In genomic region chr9:137162505-137163100, GRCh38 we compare ENCODE assay signal across 12 cellular contexts. TPM values are rescaled to one million over a fixed set of nuclear protein-coding genes. Genes with fewer than 3 reads are reported as not detected.
DNase-seq lines count a peak whose midpoint lies in the region; ATAC-seq and TF ChIP-seq lines count a peak whose summit lies in the region.
"Had no signal": no experiment of that assay in that cellular context is flagged by ENCODE, and none has a peak within 500 bp of the region (broad histone marks: within the 10 kb centered on the region; RNA-seq: fewer than 3 reads in every experiment).

No MANE protein-coding gene starts in this region.

- H3K4me1 ChIP-seq in colonic mucosa (peaks cover 18% of the 10 kb centered on the region), left lung (peaks cover 6 to 19% of the 10 kb centered on the region in 2 donors), upper lobe of left lung (peaks cover 17 to 38% (median 24%) of the 10 kb centered on the region in 4 donors)

- peak; percentile 34 for DNase-seq in activated T-cell treated with anti-CD3 and anti-CD28 coated beads, Interleukin-2, amount 50 U/mL, for 1 hour
- no peak for DNase-seq in activated T-cell treated with anti-CD3 and anti-CD28 coated beads, Interleukin-2, amount 50 U/mL, for 24 hours
- DNase-seq in colonic mucosa (peak; percentile 63), left lung (no peak), upper lobe of left lung (peak; percentile 38 to 86), osteocyte (ENCODE audit: extremely low spot score, unreplicated experiment) (no peak)
- DNase-seq: NCI-H187, ovary had no signal

- peaks cover 83% of the 10 kb centered on the region for H3K27me3 Mint-ChIP-seq in activated T-cell treated with anti-CD3 and anti-CD28 coated beads, Interleukin-2, amount 50 U/mL, for 24 hours
- peaks cover 26% of the 10 kb centered on the region for H3K27me3 Mint-ChIP-seq in osteocyte (ENCODE audit: unreplicated experiment)

- H3K27me3 ChIP-seq in colonic mucosa (peaks cover 82% of the 10 kb centered on the region), left lung (peaks cover 86 to 100% of the 10 kb centered on the region in 2 donors), upper lobe of left lung (peaks cover 2 to 97% (median 71%) of the 10 kb centered on the region in 4 donors)

- no peaks in the 10 kb centered on the region for H3K36me3 Mint-ChIP-seq in activated T-cell treated with anti-CD3 and anti-CD28 coated beads, Interleukin-2, amount 50 U/mL, for 24 hours (ENCODE audit: low read depth)
- H3K36me3 Mint-ChIP-seq in osteocyte (ENCODE audit: unreplicated experiment) = no peaks in the 10 kb centered on the region

- WGBS in upper lobe of left lung, 2 donors = 0 to 2% methylated on average over 1 to 30 of the region's 52 CpGs

- H3K27ac Mint-ChIP-seq in activated T-cell treated with anti-CD3 and anti-CD28 coated beads, Interleukin-2, amount 50 U/mL, for 24 hours = no peak overlapping the region
- no peak overlapping the region for H3K27ac Mint-ChIP-seq in osteocyte (ENCODE audit: unreplicated experiment)
- H3K27ac Mint-ChIP-seq: T-helper 1 cell treated with Interleukin-12 subunit alpha and Interleukin-12 subunit beta and Interleukin-4 antibody, amounts not matched to agents 30 μg/mL and 1 μg/mL, for 36 hours had no signal

- TF ChIP-seq CTCF in colonic mucosa (IDR thresholded peaks at IDR 0.05) (no peak), left lung (IDR thresholded peaks at IDR 0.05) (no peak), upper lobe of left lung (IDR thresholded peaks at IDR 0.05) (peak in 3 of 6 experiments; percentile 14 to 16 (median 15)), osteocyte (IDR thresholded peaks at IDR 0.05) (no peak)

- H3K9me3 Mint-ChIP-seq in activated T-cell treated with anti-CD3 and anti-CD28 coated beads, Interleukin-2, amount 50 U/mL, for 24 hours = no peaks in the 10 kb centered on the region
- no peaks in the 10 kb centered on the region for H3K9me3 Mint-ChIP-seq in osteocyte (ENCODE audit: unreplicated experiment)
- H3K9me3 Mint-ChIP-seq: T-helper 1 cell treated with Interleukin-12 subunit alpha and Interleukin-12 subunit beta and Interleukin-4 antibody, amounts not matched to agents 30 μg/mL and 1 μg/mL, for 36 hours had no signal

- no peak overlapping the region for H3K4me3 Mint-ChIP-seq in activated T-cell treated with anti-CD3 and anti-CD28 coated beads, Interleukin-2, amount 50 U/mL, for 24 hours
- H3K4me3 Mint-ChIP-seq in osteocyte (ENCODE audit: unreplicated experiment) = no peak overlapping the region
- H3K4me3 Mint-ChIP-seq: T-helper 1 cell treated with Interleukin-12 subunit alpha and Interleukin-12 subunit beta and Interleukin-4 antibody, amounts not matched to agents 30 μg/mL and 1 μg/mL, for 36 hours had no signal

- TF ChIP-seq EP300 in upper lobe of left lung (IDR thresholded peaks at IDR 0.05) = no peak

- H3K36me3 ChIP-seq in colonic mucosa = no peaks in the 10 kb centered on the region
- H3K36me3 ChIP-seq in left lung = no peaks in the 10 kb centered on the region
- H3K36me3 ChIP-seq in upper lobe of left lung = no peaks in the 10 kb centered on the region
- H3K36me3 ChIP-seq: ovary had no signal

- H3K4me3 ChIP-seq in colonic mucosa = no peak overlapping the region
- peak overlapping the region; percentile 11 to 36 for H3K4me3 ChIP-seq in left lung
- peak overlapping the region in 3 of 4 donors; percentile 34 to 43 (median 37) for H3K4me3 ChIP-seq in upper lobe of left lung
- H3K4me3 ChIP-seq: ovary had no signal

- H3K9me3 ChIP-seq in colonic mucosa (no peaks in the 10 kb centered on the region), left lung (no peaks in the 10 kb centered on the region), upper lobe of left lung (no peaks in the 10 kb centered on the region)
- H3K9me3 ChIP-seq: ovary had no signal

- H3K27ac ChIP-seq in colonic mucosa (no peak overlapping the region), left lung (no peak overlapping the region), upper lobe of left lung (no peak overlapping the region)
- H3K27ac ChIP-seq: C4-2B, ovary had no signal

- TF ChIP-seq POLR2A in upper lobe of left lung (IDR thresholded peaks at IDR 0.05) = no peak

- peaks cover 17% of the 10 kb centered on the region for H3K4me1 Mint-ChIP-seq in activated T-cell treated with anti-CD3 and anti-CD28 coated beads, Interleukin-2, amount 50 U/mL, for 24 hours (ENCODE audit: low read depth)
- peaks cover 3% of the 10 kb centered on the region for H3K4me1 Mint-ChIP-seq in osteocyte (ENCODE audit: unreplicated experiment)

- intact Hi-C loops in colonic mucosa (cut with DNase I) (no loop called here), left lung (cut with DNase I) (no loop called here)

- ATAC-seq in left lung (peak; percentile 76), upper lobe of left lung (ENCODE audit: low FRiP score in 2 of 2) (no peak), GM21717 (IDR thresholded peaks at IDR 0.05; ENCODE audit: unreplicated experiment) (no peak), HG03095 (IDR thresholded peaks at IDR 0.05; ENCODE audit: unreplicated experiment) (no peak)

- H3K9ac ChIP-seq in colonic mucosa (ENCODE audit: low read depth in 2 of 2, low read length in 2 of 2) = peak overlapping the region in 1 of 2 donors; percentile 12

RNA-seq across cellular contexts. Expression of gene LRRC26, which starts 7.2 kb away (rescaled TPM):
- total RNA-seq in colonic mucosa = 10 to 100 TPM; 64.6 to 95.8 TPM
- total RNA-seq in left lung = under 1 TPM in 1 of 2 donors, not detected in 1; 0.55 TPM
- 1 to 10 TPM in 3 of 6 donors, under 1 TPM in 1, not detected in 2; 0.46 to 6.3 (median 1.7) TPM for total RNA-seq in upper lobe of left lung
- total RNA-seq in osteocyte = not detected in 2 replicates

RNA-seq across cellular contexts. Expression of gene TMEM210, which starts 9.3 kb away (rescaled TPM):
- under 1 TPM in 1 of 2 donors, not detected in 1; 0.67 TPM for total RNA-seq in colonic mucosa
- not detected for total RNA-seq in left lung
- not detected for total RNA-seq in upper lobe of left lung
- total RNA-seq in osteocyte = not detected in 2 replicates
- total RNA-seq: ovary had no signal

RNA-seq across cellular contexts. Expression of gene GRIN1, which starts 23.6 kb away (rescaled TPM):
- total RNA-seq in colonic mucosa (under 1 TPM; 0.47 to 0.93 TPM), left lung (under 1 TPM; 0.17 to 0.55 TPM), upper lobe of left lung (1 to 10 TPM in 1 of 6 donors, under 1 TPM in 2, not detected in 3; 0.17 to 2.1 (median 0.49) TPM), osteocyte (not detected in 2 replicates)

RNA-seq across cellular contexts. Expression of gene ANAPC2, which starts 25.8 kb away (rescaled TPM):
- total RNA-seq in colonic mucosa (10 to 100 TPM; 33.8 to 67.8 TPM), left lung (10 to 100 TPM; 43.5 to 52.3 TPM), upper lobe of left lung (100 to 1,000 TPM in 1 of 6 donors, 10 to 100 TPM in 5; 31.9 to 174 (median 67.3) TPM), osteocyte (59.3 and 61.0 TPM in 2 replicates)

RNA-seq across cellular contexts. Expression of gene SSNA1, which starts 25.9 kb away (rescaled TPM):
- total RNA-seq in colonic mucosa = 100 to 1,000 TPM in 1 of 2 donors, 10 to 100 TPM in 1; 60.0 to 100 TPM
- 10 to 100 TPM; 59.1 to 68.0 TPM for total RNA-seq in left lung
- 100 to 1,000 TPM in 1 of 6 donors, 10 to 100 TPM in 5; 39.8 to 110 (median 73.0) TPM for total RNA-seq in upper lobe of left lung
- total RNA-seq in osteocyte = 57.4 and 58.1 TPM in 2 replicates

Comparison
In these comparisons a context has a peak if more than half of its experiments do, and no peak if none do; other contexts are left out.
1. DNase-seq: peak in activated T-cell treated with anti-CD3 and anti-CD28 coated beads, Interleukin-2, amount 50 U/mL, for 1 hour (single experiment), colonic mucosa (single experiment) and upper lobe of left lung (2 of 2); none in activated T-cell treated with anti-CD3 and anti-CD28 coated beads, Interleukin-2, amount 50 U/mL, for 24 hours (single experiment), left lung (0 of 2) and osteocyte (single experiment).
2. RNA of gene LRRC26, which starts 7.2 kb away (total RNA-seq): 64.6 to 95.8 TPM in colonic mucosa; 0.46 to 6.3 TPM in upper lobe of left lung, 0.55 TPM in left lung and not detected in osteocyte; every median in the first group is over 4 times any median in the second.